Comparison of ENCODE assay signal across 21 cellular contexts in the genomic region with DNA sequence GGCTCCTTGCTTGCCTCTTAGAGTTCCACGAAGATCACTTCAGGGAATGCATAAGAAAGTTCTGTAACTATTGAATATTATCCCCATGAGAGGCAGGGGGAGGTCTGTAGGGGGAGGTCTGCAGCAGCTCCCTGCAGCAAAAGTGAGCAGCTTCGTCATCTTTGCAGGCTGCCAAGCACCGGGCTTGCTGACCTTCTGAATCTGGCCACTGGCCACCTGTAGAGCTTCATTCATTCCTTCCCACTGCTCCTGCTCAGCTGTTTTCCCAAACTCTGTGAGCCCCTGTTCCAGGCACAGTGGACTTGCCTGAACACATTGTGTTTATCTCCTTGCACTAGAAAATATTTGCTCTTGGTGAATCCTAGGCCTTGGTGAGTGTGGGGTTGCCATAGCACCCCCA.
"Had no signal": no experiment of that assay in that cellular context is flagged by ENCODE, and none has a peak within 500 bp of the region (broad histone marks: within the 10 kb centered on the region; RNA-seq: fewer than 3 reads in every experiment).

No MANE protein-coding gene starts in this region.

- ATAC-seq: activated CD4-positive, CD25-positive, alpha-beta regulatory T cell treated with anti-CD3 and anti-CD28 coated beads, Interleukin-2, amount 50 U/mL, for 24 hours; activated CD8-positive, alpha-beta T cell treated with anti-CD3 and anti-CD28 coated beads for 36 hours; activated T-cell treated with anti-CD3 and anti-CD28 coated beads, Interleukin-2, amount 50 U/mL, for 72 hours had no signal

- H3K4me3 Mint-ChIP-seq: activated CD8-positive, alpha-beta T cell treated with anti-CD3 and anti-CD28 coated beads for 36 hours; activated naive CD4-positive, alpha-beta T cell treated with anti-CD3 and anti-CD28 coated beads, Interleukin-2, amount 10 ng/mL, durations not matched to agents 7 days and 5 days; activated naive CD8-positive, alpha-beta T cell treated with anti-CD3 and anti-CD28 coated beads for 36 hours; activated T-cell treated with anti-CD3 and anti-CD28 coated beads, Interleukin-2, amount 50 U/mL, for 72 hours; T-helper 1 cell treated with Interleukin-12 subunit alpha and Interleukin-12 subunit beta and Interleukin-4 antibody, amounts not matched to agents 30 μg/mL and 1 μg/mL, for 36 hours had no signal

- H3K9me3 ChIP-seq: Peyer's patch had no signal

- DNase-seq: activated CD4-positive, alpha-beta T cell treated with anti-CD3 and anti-CD28 coated beads for 4 hours; activated CD8-positive, alpha-beta memory T cell treated with anti-CD3 and anti-CD28 coated beads, Interleukin-2, amount 50 U/mL, for 4 hours; activated CD8-positive, alpha-beta T cell treated with anti-CD3 and anti-CD28 coated beads for 36 hours; activated gamma-delta T cell treated with Interleukin-2 at 50 U/mL for 16 hours; activated naive CD4-positive, alpha-beta T cell treated with anti-CD3 and anti-CD28 coated beads, Interleukin-2, amount 10 ng/mL, durations not matched to agents 7 days and 5 days; activated naive CD8-positive, alpha-beta T cell treated with anti-CD3 and anti-CD28 coated beads for 36 hours; activated T-cell treated with anti-CD3 and anti-CD28 coated beads, Interleukin-2, amount 50 U/mL, for 72 hours; caudate nucleus; NCI-H1092; NCI-H1417; NCI-H1930; NCI-H2171; NCI-H2227 treated with DMSO at 0.1 percent for 48 hours; NCI-H526; Peyer's patch; SHP77 treated with DMSO at 0.1 percent for 48 hours had no signal

- H3K36me3 ChIP-seq: Peyer's patch had no signal

- H3K27ac Mint-ChIP-seq: activated CD8-positive, alpha-beta T cell treated with anti-CD3 and anti-CD28 coated beads for 36 hours; activated naive CD4-positive, alpha-beta T cell treated with anti-CD3 and anti-CD28 coated beads, Interleukin-2, amount 10 ng/mL, durations not matched to agents 7 days and 5 days; activated naive CD8-positive, alpha-beta T cell treated with anti-CD3 and anti-CD28 coated beads for 36 hours; activated T-cell treated with anti-CD3 and anti-CD28 coated beads, Interleukin-2, amount 50 U/mL, for 72 hours; activated T-helper 2 cell treated with anti-CD3 and anti-CD28 coated beads, Interferon-gamma antibody, Interleukin-2, Interleukin-4, amounts not matched to agents 10 μg/mL and 5 μg/mL and 100 μg/mL, durations not matched to agents 14 hours and 24 hours and 36 hours; T-helper 1 cell treated with Interleukin-12 subunit alpha and Interleukin-12 subunit beta and Interleukin-4 antibody, amounts not matched to agents 30 μg/mL and 1 μg/mL, for 36 hours had no signal

- H3K36me3 Mint-ChIP-seq: activated naive CD4-positive, alpha-beta T cell treated with anti-CD3 and anti-CD28 coated beads, Interleukin-2, amount 10 ng/mL, durations not matched to agents 7 days and 5 days; activated naive CD8-positive, alpha-beta T cell treated with anti-CD3 and anti-CD28 coated beads for 36 hours had no signal

- H3K4me2 ChIP-seq: KMS-11 had no signal

- H3K27ac ChIP-seq: KMS-11, Peyer's patch, RWPE1 had no signal

- H3K27me3 ChIP-seq: Peyer's patch had no signal

- H3K9ac ChIP-seq: KMS-11 had no signal

- H3K4me3 ChIP-seq: Peyer's patch had no signal

- H3K4me1 Mint-ChIP-seq: activated naive CD4-positive, alpha-beta T cell treated with anti-CD3 and anti-CD28 coated beads, Interleukin-2, amount 10 ng/mL, durations not matched to agents 7 days and 5 days; activated naive CD8-positive, alpha-beta T cell treated with anti-CD3 and anti-CD28 coated beads for 36 hours had no signal

- H3K27me3 Mint-ChIP-seq: activated CD8-positive, alpha-beta T cell treated with anti-CD3 and anti-CD28 coated beads for 36 hours; activated naive CD4-positive, alpha-beta T cell treated with anti-CD3 and anti-CD28 coated beads, Interleukin-2, amount 10 ng/mL, durations not matched to agents 7 days and 5 days; activated naive CD8-positive, alpha-beta T cell treated with anti-CD3 and anti-CD28 coated beads for 36 hours had no signal

- H3K4me1 ChIP-seq: Peyer's patch had no signal
